In genomic region chr20:62406635-62407176, GRCh38 we compare ENCODE assay signal across 8 cellular contexts. TPM values are rescaled to one million over a fixed set of nuclear protein-coding genes. Genes with fewer than 3 reads are reported as not detected.
DNase-seq lines count a peak whose midpoint lies in the region; ATAC-seq and TF ChIP-seq lines count a peak whose summit lies in the region.

No MANE protein-coding gene starts in this region.

- TF ChIP-seq CTCF in OCI-LY1 (IDR thresholded peaks at IDR 0.05; ENCODE audit: low read length) = no peak
- no peak for TF ChIP-seq CTCF in esophagus squamous epithelium (IDR thresholded peaks at IDR 0.05)
- no peak for TF ChIP-seq CTCF in sigmoid colon (IDR thresholded peaks at IDR 0.05)

- H3K9me3 ChIP-seq in OCI-LY1 (ENCODE audit: low read length) = no peaks in the 10 kb centered on the region
- H3K9me3 ChIP-seq in esophagus squamous epithelium = no peaks in the 10 kb centered on the region
- no peaks in the 10 kb centered on the region for H3K9me3 ChIP-seq in sigmoid colon

- no peaks in the 10 kb centered on the region for H4K20me1 ChIP-seq in OCI-LY1 (ENCODE audit: insufficient read depth, low read length)

- peaks cover 24% of the 10 kb centered on the region for H3K4me1 Mint-ChIP-seq in activated CD4-positive, alpha-beta T cell treated with anti-CD3 and anti-CD28 coated beads, Interleukin-2, amount 10 ng/mL, durations not matched to agents 24 days and 14 days

- H3K36me3 ChIP-seq in OCI-LY1 (ENCODE audit: insufficient read depth, low read length) = peaks cover 13% of the 10 kb centered on the region; the same call in 1 of the 2 replicates
- H3K36me3 ChIP-seq in esophagus squamous epithelium = peaks cover 0 to 12% (median 0%) of the 10 kb centered on the region in 3 donors
- peaks cover 0 to 6% (median 0%) of the 10 kb centered on the region in 4 donors for H3K36me3 ChIP-seq in sigmoid colon

- ATAC-seq in GM21447 (IDR thresholded peaks at IDR 0.05; ENCODE audit: unreplicated experiment) = no peak

- no peaks in the 10 kb centered on the region for H3K9me2 ChIP-seq in OCI-LY1 (ENCODE audit: low read depth, low read length)

- H3K9ac ChIP-seq in OCI-LY1 (ENCODE audit: low read length) = peak overlapping the region; percentile 94

- peak overlapping the region; percentile 84 for H3K4me3 ChIP-seq in OCI-LY1 (ENCODE audit: low read depth, low read length, poor library complexity, severe bottlenecking)
- H3K4me3 ChIP-seq in esophagus squamous epithelium = peak overlapping the region; percentile 52 to 86 (median 60)
- H3K4me3 ChIP-seq in sigmoid colon = peak overlapping the region; percentile 55 to 82 (median 71)

- H3K27ac ChIP-seq in OCI-LY1 (ENCODE audit: low read depth, low read length, poor library complexity, severe bottlenecking) (no peak overlapping the region), esophagus squamous epithelium (peak overlapping the region; percentile 70 to 82 (median 72)), sigmoid colon (peak overlapping the region; percentile 38 to 78 (median 66))

- H3K27ac Mint-ChIP-seq in activated CD4-positive, alpha-beta T cell treated with anti-CD3 and anti-CD28 coated beads, Interleukin-2, amount 10 ng/mL, durations not matched to agents 24 days and 14 days = peak overlapping the region; percentile 41

- intact Hi-C loops in activated CD4-positive, alpha-beta T cell treated with anti-CD3 and anti-CD28 coated beads, Interleukin-2, amount 10 ng/mL, durations not matched to agents 24 days and 14 days (cut with micrococcal nuclease) = loop anchor here (1.0 to 5.0 kb wide), 4 partner anchors 19 to 385 kb away; partner anchors contain the start of genes ADRM1 and RPS21
- intact Hi-C loops in esophagus squamous epithelium (cut with DNase I) (no loop called here), sigmoid colon (cut with DNase I) (loop anchor here (1.0 to 10.0 kb wide), 4 partner anchors 104 to 808 kb away; partner anchors contain the start of genes ADRM1, MRGBP and YTHDF1)

- TF ChIP-seq EP300 in sigmoid colon (IDR thresholded peaks at IDR 0.05) = no peak

- peak overlapping the region; percentile 89 for H3K4me2 ChIP-seq in OCI-LY1 (ENCODE audit: low read length)

- H3K27me3 ChIP-seq in OCI-LY1 (ENCODE audit: insufficient read depth, low read length) (no peaks in the 10 kb centered on the region; the same call in 1 of the 2 replicates), esophagus squamous epithelium (no peaks in the 10 kb centered on the region), sigmoid colon (no peaks in the 10 kb centered on the region)

- H3K4me1 ChIP-seq in OCI-LY1 (ENCODE audit: insufficient read depth, low read length, severe bottlenecking) (peaks cover 43% of the 10 kb centered on the region), esophagus squamous epithelium (peaks cover 31 to 46% (median 34%) of the 10 kb centered on the region in 3 donors), sigmoid colon (peaks cover 0 to 40% (median 39%) of the 10 kb centered on the region in 4 donors)

- no peaks in the 10 kb centered on the region for H3K27me3 Mint-ChIP-seq in activated CD4-positive, alpha-beta T cell treated with anti-CD3 and anti-CD28 coated beads, Interleukin-2, amount 10 ng/mL, durations not matched to agents 24 days and 14 days

- H3F3A ChIP-seq in OCI-LY1 (ENCODE audit: insufficient read depth, low read length) = no peaks in the 10 kb centered on the region

- H3K36me3 Mint-ChIP-seq in activated CD4-positive, alpha-beta T cell treated with anti-CD3 and anti-CD28 coated beads, Interleukin-2, amount 10 ng/mL, durations not matched to agents 24 days and 14 days (ENCODE audit: low read depth) = peaks cover 2% of the 10 kb centered on the region

- WGBS in esophagus squamous epithelium, 2 donors = no CpG with 5 or more reads among the region's 42 CpGs
- 1% methylated on average over 42 of the region's 42 CpGs for WGBS in sigmoid colon, 2 donors

- no peaks in the 10 kb centered on the region for H3K9me3 Mint-ChIP-seq in activated CD4-positive, alpha-beta T cell treated with anti-CD3 and anti-CD28 coated beads, Interleukin-2, amount 10 ng/mL, durations not matched to agents 24 days and 14 days

- no peak for DNase-seq in activated CD4-positive, alpha-beta T cell treated with anti-CD3 and anti-CD28 coated beads, Interleukin-2, amount 10 ng/mL, durations not matched to agents 24 days and 14 days
- DNase-seq in activated CD4-positive, alpha-beta T cell treated with anti-CD3 and anti-CD28 coated beads for 4 hours = no peak
- DNase-seq in esophagus squamous epithelium (lab: John Stamatoyannopoulos, UW) (no peak), sigmoid colon (no peak), SW 1271 (lab: John Stamatoyannopoulos, UW) (no peak), NCI-H2227 treated with DMSO at 0.1 percent for 48 hours (lab: John Stamatoyannopoulos, UW) (no peak)

- H2AFZ ChIP-seq in OCI-LY1 (ENCODE audit: low read length) = no peak overlapping the region

- H3K4me3 Mint-ChIP-seq in activated CD4-positive, alpha-beta T cell treated with anti-CD3 and anti-CD28 coated beads, Interleukin-2, amount 10 ng/mL, durations not matched to agents 24 days and 14 days = peak overlapping the region; percentile 87

- H3K79me2 ChIP-seq in OCI-LY1 (ENCODE audit: insufficient read depth, low read length) = 0 out of 2 replicates have a peak, but pooled peaks cover 4% of the 10 kb centered on the region

- TF ChIP-seq POLR2A in esophagus squamous epithelium (IDR thresholded peaks at IDR 0.05) = no peak
- no peak for TF ChIP-seq POLR2A in sigmoid colon (IDR thresholded peaks at IDR 0.05)

RNA-seq across cellular contexts. Expression of gene CABLES2, which starts 0.4 kb away (rescaled TPM):
- 13.1 and 13.5 TPM in 2 replicates for total RNA-seq in activated CD4-positive, alpha-beta T cell treated with anti-CD3 and anti-CD28 coated beads, Interleukin-2, amount 10 ng/mL, durations not matched to agents 24 days and 14 days
- total RNA-seq in esophagus squamous epithelium = 1 to 10 TPM; 2.0 to 3.8 (median 2.2) TPM
- total RNA-seq in sigmoid colon = 1 to 10 TPM; 1.8 to 6.5 (median 4.2) TPM
- polyA plus RNA-seq in sigmoid colon = 1 to 10 TPM; 3.5 to 6.9 (median 3.6) TPM

RNA-seq across cellular contexts. Expression of gene RPS21, which starts 19.8 kb away (rescaled TPM):
- 2,091 and 2,109 TPM in 2 replicates for total RNA-seq in activated CD4-positive, alpha-beta T cell treated with anti-CD3 and anti-CD28 coated beads, Interleukin-2, amount 10 ng/mL, durations not matched to agents 24 days and 14 days
- total RNA-seq in esophagus squamous epithelium = 1,000 to 10,000 TPM in 3 of 4 donors, 100 to 1,000 TPM in 1; 819 to 3,701 (median 3,102) TPM
- 1,000 to 10,000 TPM; 2,383 to 8,235 (median 5,456) TPM for total RNA-seq in sigmoid colon
- polyA plus RNA-seq in sigmoid colon = 1,000 to 10,000 TPM; 2,794 to 6,260 (median 4,441) TPM

RNA-seq across cellular contexts. Expression of gene RBBP8NL, which starts 20.6 kb away (rescaled TPM):
- total RNA-seq in activated CD4-positive, alpha-beta T cell treated with anti-CD3 and anti-CD28 coated beads, Interleukin-2, amount 10 ng/mL, durations not matched to agents 24 days and 14 days = not detected in 2 replicates
- 1 to 10 TPM; 1.1 to 6.2 (median 4.0) TPM for total RNA-seq in esophagus squamous epithelium
- not detected for total RNA-seq in sigmoid colon
- polyA plus RNA-seq in sigmoid colon = 10 to 100 TPM in 1 of 3 donors, 1 to 10 TPM in 2; 4.2 to 12.5 (median 5.4) TPM

RNA-seq across cellular contexts. Expression of gene LAMA5, which starts 39.6 kb away (rescaled TPM):
- 2.0 and 2.1 TPM in 2 replicates for total RNA-seq in activated CD4-positive, alpha-beta T cell treated with anti-CD3 and anti-CD28 coated beads, Interleukin-2, amount 10 ng/mL, durations not matched to agents 24 days and 14 days
- total RNA-seq in esophagus squamous epithelium (100 to 1,000 TPM in 2 of 4 donors, 10 to 100 TPM in 2; 60.4 to 127 (median 98.9) TPM), sigmoid colon (100 to 1,000 TPM in 3 of 4 donors, 10 to 100 TPM in 1; 53.5 to 409 (median 134) TPM)
- polyA plus RNA-seq in sigmoid colon = 10 to 100 TPM in 1 of 3 donors, 1 to 10 TPM in 2; 1.8 to 56.5 (median 3.2) TPM
